ENCODE assay signal across 26 cellular contexts in the genomic region with DNA sequence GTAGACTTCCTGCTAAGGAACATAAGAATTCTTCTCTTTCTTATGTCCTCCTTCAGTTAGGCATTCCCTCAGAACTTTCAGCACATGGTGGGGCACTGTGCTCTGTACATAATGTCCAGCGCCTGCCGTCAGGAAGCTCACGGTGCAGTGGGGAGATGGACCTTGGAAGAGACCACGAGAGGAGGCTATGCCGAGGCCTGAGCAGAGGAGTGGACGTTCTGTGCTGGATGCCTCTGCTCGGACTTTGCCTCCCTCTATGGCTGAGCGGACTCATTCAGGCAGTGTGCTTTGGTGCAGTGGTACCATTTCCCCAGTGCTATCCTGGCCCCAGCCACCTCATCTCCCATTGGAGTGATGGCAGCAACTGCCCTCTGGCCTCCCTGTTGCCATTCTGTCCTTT.
"Had no signal": no experiment of that assay in that cellular context is flagged by ENCODE, and none has a peak within 500 bp of the region (broad histone marks: within the 10 kb centered on the region; RNA-seq: fewer than 3 reads in every experiment).

No MANE protein-coding gene starts in this region.

- H3K4me3 Mint-ChIP-seq: activated B cell treated with CpG ODN at 0.5 μM for 24 hours; activated CD8-positive, alpha-beta T cell treated with anti-CD3 and anti-CD28 coated beads for 36 hours; activated naive CD8-positive, alpha-beta T cell treated with anti-CD3 and anti-CD28 coated beads, Interleukin-2, amount 50 U/mL, for 24 hours; activated T-cell treated with anti-CD3 and anti-CD28 coated beads, Interleukin-2, amount 50 U/mL, for 4 hours; activated T-helper 17 cell treated with anti-CD3 and anti-CD28 coated beads, Interleukin-2, amount 50 U/mL, for 72 hours; effector memory CD8-positive, alpha-beta T cell; immature natural killer cell; naive thymus-derived CD8-positive, alpha-beta T cell; neural progenitor cell; stimulated activated naive CD8-positive, alpha-beta T cell treated with anti-CD3 and anti-CD28 coated beads, Interleukin-15, Interleukin-2, amounts not matched to agents 100 ng/mL and 50 ng/mL, for 24 hours had no signal

- DNase-seq: activated B cell treated with CpG ODN at 0.5 μM for 24 hours; activated CD4-positive, alpha-beta T cell treated with anti-CD3 and anti-CD28 coated beads, Interleukin-2, amount 50 U/mL, for 1 hour; activated CD8-positive, alpha-beta T cell treated with anti-CD3 and anti-CD28 coated beads for 36 hours; activated gamma-delta T cell treated with Interleukin-2 at 50 U/mL for 16 hours; activated naive CD4-positive, alpha-beta T cell treated with anti-CD3 and anti-CD28 coated beads, Interleukin-2, amount 50 U/mL, for 16 hours; activated naive CD8-positive, alpha-beta T cell treated with anti-CD3 and anti-CD28 coated beads, Interleukin-2, amount 50 U/mL, for 24 hours; activated T-cell treated with anti-CD3 and anti-CD28 coated beads, Interleukin-2, amount 50 U/mL, for 4 hours; cerebellar nuclear complex; colonic mucosa; dorsolateral prefrontal cortex; effector memory CD8-positive, alpha-beta T cell; erythroblast; head of caudate nucleus; hypothalamus; immature natural killer cell; kidney; left colon; naive thymus-derived CD8-positive, alpha-beta T cell; right cardiac atrium; spleen; substantia nigra; upper lobe of right lung had no signal

- H3K27ac ChIP-seq: colonic mucosa, dorsolateral prefrontal cortex, neural progenitor cell, thyroid gland, upper lobe of right lung had no signal

- H3K4me3 ChIP-seq: colonic mucosa, dorsolateral prefrontal cortex, neural progenitor cell, spleen, thyroid gland, upper lobe of right lung had no signal

- H3K9me3 ChIP-seq: colonic mucosa, thyroid gland had no signal

- H3K9ac ChIP-seq: neural progenitor cell had no signal

- FAIRE-seq: kidney had no signal

- H3K4me2 ChIP-seq: neural progenitor cell had no signal

- H3K27ac Mint-ChIP-seq: activated B cell treated with CpG ODN at 0.5 μM for 24 hours; activated T-helper 17 cell treated with anti-CD3 and anti-CD28 coated beads, Interleukin-2, amount 50 U/mL, for 72 hours; effector memory CD8-positive, alpha-beta T cell had no signal

- H2AFZ ChIP-seq: neural progenitor cell had no signal

- H3K9me3 Mint-ChIP-seq: activated T-helper 17 cell treated with anti-CD3 and anti-CD28 coated beads, Interleukin-2, amount 50 U/mL, for 72 hours had no signal

- H3K27me3 ChIP-seq: colonic mucosa, dorsolateral prefrontal cortex, neural progenitor cell, spleen, thyroid gland, upper lobe of right lung had no signal

- H3K4me1 ChIP-seq: colonic mucosa, neural progenitor cell had no signal

- ATAC-seq: activated T-cell treated with anti-CD3 and anti-CD28 coated beads, Interleukin-2, amount 50 U/mL, for 4 hours; activated T-helper 17 cell treated with anti-CD3 and anti-CD28 coated beads, Interleukin-2, amount 50 U/mL, for 72 hours; effector memory CD8-positive, alpha-beta T cell; left colon; naive thymus-derived CD8-positive, alpha-beta T cell; right cardiac atrium; upper lobe of right lung had no signal

- H3K36me3 ChIP-seq: colonic mucosa, thyroid gland, upper lobe of right lung had no signal

- H3K27me3 Mint-ChIP-seq: activated B cell treated with CpG ODN at 0.5 μM for 24 hours; activated CD8-positive, alpha-beta T cell treated with anti-CD3 and anti-CD28 coated beads for 36 hours; activated naive CD8-positive, alpha-beta T cell treated with anti-CD3 and anti-CD28 coated beads, Interleukin-2, amount 50 U/mL, for 24 hours; activated T-helper 17 cell treated with anti-CD3 and anti-CD28 coated beads, Interleukin-2, amount 50 U/mL, for 72 hours; effector memory CD8-positive, alpha-beta T cell; naive thymus-derived CD8-positive, alpha-beta T cell; stimulated activated naive CD8-positive, alpha-beta T cell treated with anti-CD3 and anti-CD28 coated beads, Interleukin-15, Interleukin-2, amounts not matched to agents 100 ng/mL and 50 ng/mL, for 24 hours had no signal
